In the genomic region with DNA sequence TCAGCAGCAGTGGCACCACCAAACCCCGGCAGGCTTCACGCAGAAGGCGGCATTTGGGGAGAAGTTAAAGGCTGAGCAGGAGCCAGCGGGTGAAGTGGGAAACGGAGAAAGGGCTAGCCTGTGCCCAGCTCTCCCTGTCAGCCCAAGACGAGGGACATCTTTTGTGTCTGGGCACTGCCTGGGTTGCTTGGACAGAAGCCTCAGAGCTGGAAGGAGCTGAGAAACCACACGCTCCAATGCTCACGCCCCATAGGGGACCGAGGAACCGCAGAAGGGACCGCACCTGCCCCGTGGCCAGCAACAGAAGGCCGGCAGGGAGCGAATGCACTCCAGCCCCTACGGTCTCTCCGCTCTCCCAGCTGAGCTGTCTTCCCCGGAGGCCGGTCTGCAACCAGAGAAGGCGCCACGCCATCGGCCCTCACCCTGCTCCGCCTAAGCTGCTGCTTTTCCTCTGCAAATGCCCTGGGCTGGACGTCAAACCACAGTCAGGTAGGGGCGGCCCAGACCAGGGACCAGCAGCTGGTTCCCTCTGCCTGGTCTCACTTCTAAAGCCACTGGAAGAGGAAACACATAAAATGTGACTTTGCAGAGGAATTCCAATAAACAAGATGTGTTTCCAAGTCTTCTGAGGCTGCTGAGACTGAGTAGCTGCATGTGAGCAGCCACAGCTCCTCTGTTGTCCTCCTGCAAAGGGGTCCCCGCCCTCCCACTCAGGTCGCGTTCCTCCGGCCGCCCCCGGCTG, we compare ENCODE assay signal across 1 cellular context.
A peak's percentile ranks its signal among the peaks of the same experiment; 100 is the strongest.
TF ChIP-seq lines count a peak whose summit lies in the region.

No MANE protein-coding gene starts in this region.

TF ChIP-seq in K562, 482 proteins besides CTCF, POLR2A, EP300 and RAD21:
- peak; percentile 13 for TF ChIP-seq HMGN3 (IDR thresholded peaks at IDR 0.05; ENCODE audit: borderline replicate concordance, extremely low read depth, insufficient read length, low read depth, low read length)
